Comparison of ENCODE assay signal across 8 cellular contexts in the genomic region with DNA sequence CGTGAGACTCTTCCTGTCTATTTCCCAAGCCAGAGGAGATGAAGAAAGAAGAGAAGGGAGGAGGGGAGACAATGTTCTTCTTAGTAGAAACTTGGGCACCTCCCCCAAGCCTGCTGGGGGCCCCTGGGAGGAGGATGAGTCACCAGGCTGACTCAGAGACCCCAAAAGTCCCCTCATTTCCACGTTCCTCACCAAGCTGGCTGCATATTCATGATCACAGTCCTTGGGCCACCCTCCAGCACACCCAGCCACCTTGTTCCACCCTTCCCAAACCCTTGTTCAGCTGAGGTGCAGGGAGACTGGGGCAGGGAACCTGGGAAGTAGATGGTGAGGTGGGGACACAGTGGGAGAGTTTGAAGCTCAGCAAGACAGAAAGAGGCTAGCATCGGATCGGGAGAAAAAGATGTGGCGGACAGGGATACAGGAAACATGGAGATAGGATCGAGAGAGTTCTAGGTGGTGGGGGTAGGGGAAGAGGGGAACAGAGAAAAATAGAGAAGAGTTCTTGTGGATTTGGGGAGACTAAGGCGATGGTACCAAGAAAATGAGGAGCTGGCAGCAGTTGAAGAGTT. TPM values are rescaled to one million over a fixed set of nuclear protein-coding genes. Genes with fewer than 3 reads are reported as not detected.
DNase-seq lines count a peak whose midpoint lies in the region; ATAC-seq and TF ChIP-seq lines count a peak whose summit lies in the region.

No MANE protein-coding gene starts in this region.

- CTCF ChIA-PET in activated B cell treated with CpG ODN at 0.5 μM for 24 hours (lab: Charles Lee) = interaction anchor here (1.1 to 4.6 kb wide), 15 partner anchors 18 to 475 kb away, joined by 3 to 49 read pairs (median 12); a partner anchor contains a TSS

- TF ChIP-seq POLR2A in esophagus muscularis mucosa (IDR thresholded peaks at IDR 0.05; ENCODE audit: low read depth) = no peak

- H3K27ac Mint-ChIP-seq in activated B cell treated with CpG ODN at 0.5 μM for 24 hours = peak overlapping the region; percentile 92

- TF ChIP-seq EP300 in esophagus muscularis mucosa (IDR thresholded peaks at IDR 0.05) = no peak

- 9% methylated on average over 7 of the region's 7 CpGs for WGBS in esophagus muscularis mucosa

- H3K9me3 Mint-ChIP-seq in activated B cell treated with CpG ODN at 0.5 μM for 24 hours = no peaks in the 10 kb centered on the region

- no peaks in the 10 kb centered on the region for H3K9me3 ChIP-seq in esophagus muscularis mucosa
- H3K9me3 ChIP-seq in neuron (ENCODE audit: low read length) = no peaks in the 10 kb centered on the region

- peak overlapping the region; percentile 83 to 91 (median 88) for H3K27ac ChIP-seq in esophagus muscularis mucosa (replicated peaks in 1 of 4)

- H3K36me3 ChIP-seq in esophagus muscularis mucosa = peaks cover 4 to 31% (median 21%) of the 10 kb centered on the region in 4 donors
- peaks cover 11% of the 10 kb centered on the region for H3K36me3 ChIP-seq in neuron (ENCODE audit: insufficient read depth, low read length)

- no peak for TF ChIP-seq CTCF in activated B cell treated with CpG ODN at 0.5 μM for 24 hours (IDR thresholded peaks at IDR 0.05)
- no peak for TF ChIP-seq CTCF in esophagus muscularis mucosa (IDR thresholded peaks at IDR 0.05)
- no peak for TF ChIP-seq CTCF in GM13976 (IDR thresholded peaks at IDR 0.05; ENCODE audit: borderline replicate concordance, control extremely low read depth, extremely low read depth, insufficient read depth, missing control alignments)

- H3K36me3 Mint-ChIP-seq in activated B cell treated with CpG ODN at 0.5 μM for 24 hours (ENCODE audit: low read depth) = peaks cover 1% of the 10 kb centered on the region

- peak overlapping the region; percentile 44 for H2AFZ ChIP-seq in neuron (ENCODE audit: low read depth, low read length)

- H3K27me3 ChIP-seq in esophagus muscularis mucosa = no peaks in the 10 kb centered on the region
- no peaks in the 10 kb centered on the region for H3K27me3 ChIP-seq in neuron (ENCODE audit: insufficient read depth, low read length)

- H3K4me1 ChIP-seq in esophagus muscularis mucosa (peaks cover 18 to 39% (median 36%) of the 10 kb centered on the region in 4 donors), neuron (ENCODE audit: insufficient read depth, low read length) (peaks cover 16% of the 10 kb centered on the region)

- intact Hi-C loops in activated B cell treated with CpG ODN at 0.5 μM for 24 hours (cut with micrococcal nuclease) (loop anchor here (1.0 kb wide), 2 partner anchors 8 to 18 kb away; a partner anchor contains a TSS), esophagus muscularis mucosa (cut with DNase I) (loop anchor here (5.0 kb wide), 2 partner anchors 38 to 308 kb away; a partner anchor contains a TSS)

- H3K4me3 ChIP-seq in esophagus muscularis mucosa (peak overlapping the region; percentile 61 to 71 (median 64)), neuron (ENCODE audit: low read length) (peak overlapping the region; percentile 83)

- ATAC-seq in activated B cell treated with CpG ODN at 0.5 μM for 24 hours (ENCODE audit: low read depth) = peak; percentile 70

- H3K27me3 Mint-ChIP-seq in activated B cell treated with CpG ODN at 0.5 μM for 24 hours = no peaks in the 10 kb centered on the region

- peak overlapping the region; percentile 88 for H3K4me3 Mint-ChIP-seq in activated B cell treated with CpG ODN at 0.5 μM for 24 hours

- in situ Hi-C loops in GM13976 (cut with MboI; ENCODE audit: low sequenced_read_pairs, unreplicated experiment) = loop anchor here (10.0 kb wide), 2 partner anchors 191 to 311 kb away; a partner anchor contains a TSS

- peak; percentile 74 for DNase-seq in HCEC 1CT
- DNase-seq in activated B cell treated with CpG ODN at 0.5 μM for 24 hours = peak; percentile 52
- DNase-seq in esophagus muscularis mucosa (ENCODE audit: extremely low spot score) = no peak
- DNase-seq in SKM-1 (lab: John Stamatoyannopoulos, UW; ENCODE audit: unreplicated experiment) = no peak
- DNase-seq in NCI-H446 treated with DMSO at 0.1 percent for 48 hours (lab: John Stamatoyannopoulos, UW) = no peak
- DNase-seq in GM13976 (ENCODE audit: low spot score) = no peak
- DNase-seq in epidermal melanocyte (ENCODE audit: insufficient read length, low spot score) = no peak

- POLR2A ChIA-PET in activated B cell treated with CpG ODN at 0.5 μM for 24 hours (lab: Charles Lee) = interaction anchor here (0.8 to 5.0 kb wide), 22 partner anchors 9 to 351 kb away, joined by 3 to 116 read pairs (median 8); a partner anchor contains a TSS

- peaks cover 38% of the 10 kb centered on the region for H3K4me1 Mint-ChIP-seq in activated B cell treated with CpG ODN at 0.5 μM for 24 hours

RNA-seq across cellular contexts. Expression of a gene that starts 0.7 kb away (rescaled TPM):
- total RNA-seq in activated B cell treated with CpG ODN at 0.5 μM for 24 hours (48.2 and 49.1 TPM in 2 replicates), esophagus muscularis mucosa (10 to 100 TPM; 41.1 to 56.3 (median 46.6) TPM)

RNA-seq across cellular contexts. Expression of a gene that starts 5.1 kb away (rescaled TPM):
- total RNA-seq in activated B cell treated with CpG ODN at 0.5 μM for 24 hours (3,463 and 4,673 TPM in 2 replicates), esophagus muscularis mucosa (1,000 to 10,000 TPM; 1,242 to 3,317 (median 2,693) TPM)

RNA-seq across cellular contexts. Expression of a gene that starts 8.0 kb away (rescaled TPM):
- 137 and 147 TPM in 2 replicates for total RNA-seq in activated B cell treated with CpG ODN at 0.5 μM for 24 hours
- 100 to 1,000 TPM; 175 to 238 (median 216) TPM for total RNA-seq in esophagus muscularis mucosa

RNA-seq across cellular contexts. Expression of a gene that starts 17.7 kb away (rescaled TPM):
- total RNA-seq in activated B cell treated with CpG ODN at 0.5 μM for 24 hours (9.4 and 10.2 TPM in 2 replicates), esophagus muscularis mucosa (1 to 10 TPM; 2.9 to 7.6 (median 6.8) TPM)

RNA-seq across cellular contexts. Expression of a gene that starts 22.1 kb away (rescaled TPM):
- total RNA-seq in activated B cell treated with CpG ODN at 0.5 μM for 24 hours = 51.3 and 56.3 TPM in 2 replicates
- 100 to 1,000 TPM in 3 of 4 donors, 10 to 100 TPM in 1; 74.3 to 114 (median 104) TPM for total RNA-seq in esophagus muscularis mucosa

Comparison
In these comparisons a context has a peak if more than half of its experiments do, and no peak if none do; other contexts are left out.
1. DNase-seq: peak in HCEC 1CT (single experiment) and activated B cell treated with CpG ODN at 0.5 μM for 24 hours (single experiment); none in esophagus muscularis mucosa (single experiment), SKM-1 (single experiment), NCI-H446 treated with DMSO at 0.1 percent for 48 hours (single experiment), GM13976 (single experiment) and epidermal melanocyte (single experiment).